19 cellular contexts compared by ENCODE assay signal in genomic region chr16:86389566-86390328, GRCh38.
DNase-seq lines count a peak whose midpoint lies in the region; ATAC-seq, FAIRE-seq and TF ChIP-seq lines count a peak whose summit lies in the region.
"Had no signal": no experiment of that assay in that cellular context is flagged by ENCODE, and none has a peak within 500 bp of the region (broad histone marks: within the 10 kb centered on the region; RNA-seq: fewer than 3 reads in every experiment).

No MANE protein-coding gene starts in this region.

- peaks cover 47% of the 10 kb centered on the region for H3K4me1 Mint-ChIP-seq in HFFc6 (ENCODE audit: low read depth)

- peak overlapping the region; percentile 24; the same call in 1 of the 2 replicates for H3K27ac Mint-ChIP-seq in HFFc6

- no peak for TF ChIP-seq POLR2A in H54 (IDR thresholded peaks at IDR 0.05; ENCODE audit: low read depth, low read length)
- TF ChIP-seq POLR2A in erythroblast (IDR thresholded peaks at IDR 0.05; ENCODE audit: low read length) = no peak

- TF ChIP-seq CTCF in HFFc6 (IDR thresholded peaks at IDR 0.05) = no peak
- TF ChIP-seq CTCF in choroid plexus epithelial cell (conservative IDR thresholded peaks at IDR 0.05; ENCODE audit: low read depth, low read length) = no peak
- TF ChIP-seq CTCF in fibroblast of the aortic adventitia (IDR thresholded peaks at IDR 0.05; ENCODE audit: insufficient read depth, low read length) = no peak
- TF ChIP-seq CTCF in dorsolateral prefrontal cortex (IDR thresholded peaks at IDR 0.05 in 54 of 56, conservative IDR thresholded peaks at IDR 0.05 in 2 of 56; ENCODE audit: low read depth in 1 of 56, partially characterized antibody in 56 of 56) = no peak

- H3K27ac ChIP-seq in dorsolateral prefrontal cortex = no peak overlapping the region
- H3K27ac ChIP-seq: SK-N-MC had no signal

- H3K27me3 ChIP-seq in dorsolateral prefrontal cortex = peaks cover 0 to 57% (median 11%) of the 10 kb centered on the region in 45 donors

- H3K9me3 Mint-ChIP-seq in HFFc6 = peaks cover 17% of the 10 kb centered on the region

- intact Hi-C loops in dorsolateral prefrontal cortex (cut with DNase I) = no loop called here

- H3K27me3 Mint-ChIP-seq in HFFc6 (ENCODE audit: insufficient read depth) = peaks cover 5% of the 10 kb centered on the region

- FAIRE-seq in H54 (lab: Jason Lieb, UNC) = no peak

- H3K4me3 ChIP-seq in choroid plexus epithelial cell (ENCODE audit: low read depth, low read length) (no peak overlapping the region), fibroblast of the aortic adventitia (ENCODE audit: low read depth, low read length) (no peak overlapping the region), dorsolateral prefrontal cortex (no peak overlapping the region)
- H3K4me3 ChIP-seq: HAP-1, SK-N-MC had no signal

- DNase-seq in HFFc6 (no peak), choroid plexus epithelial cell (ENCODE audit: low read depth) (peak; percentile 71), fibroblast of the aortic adventitia (ENCODE audit: low read depth) (peak; percentile 54), pons (ENCODE audit: low spot score) (peak; percentile 2), H54 (ENCODE audit: insufficient read length, low spot score) (no peak), erythroblast (lab: John Stamatoyannopoulos, UW) (no peak), dorsolateral prefrontal cortex (no peak)
- DNase-seq: COR-L47; DMS 273 treated with DMSO at 0.1 percent for 48 hours; DND-41; NCI-H1105; NCI-H2081; NCI-H2171 treated with DMSO at 0.1 percent for 48 hours; NCI-H446 treated with DMSO at 0.1 percent for 48 hours; NK-92 treated with Interleukin-12 subunit alpha and Interleukin-12 subunit beta, amount 100 ng/mL, for 24 hours; SHP77 had no signal

- ATAC-seq in HG02759 (IDR thresholded peaks at IDR 0.05; ENCODE audit: unreplicated experiment) = no peak

- H3K36me3 Mint-ChIP-seq in HFFc6 (ENCODE audit: low read depth) = peaks cover 19% of the 10 kb centered on the region

- H3K4me3 Mint-ChIP-seq in HFFc6 = no peak overlapping the region

Comparison
In these comparisons a context has a peak if more than half of its experiments do, and no peak if none do; other contexts are left out.
1. DNase-seq: peak in choroid plexus epithelial cell (single experiment), fibroblast of the aortic adventitia (single experiment) and pons (single experiment); none in HFFc6 (single experiment), H54 (single experiment), erythroblast (0 of 2) and dorsolateral prefrontal cortex (0 of 10).